Comparison of ENCODE assay signal across 9 cellular contexts in the genomic region with DNA sequence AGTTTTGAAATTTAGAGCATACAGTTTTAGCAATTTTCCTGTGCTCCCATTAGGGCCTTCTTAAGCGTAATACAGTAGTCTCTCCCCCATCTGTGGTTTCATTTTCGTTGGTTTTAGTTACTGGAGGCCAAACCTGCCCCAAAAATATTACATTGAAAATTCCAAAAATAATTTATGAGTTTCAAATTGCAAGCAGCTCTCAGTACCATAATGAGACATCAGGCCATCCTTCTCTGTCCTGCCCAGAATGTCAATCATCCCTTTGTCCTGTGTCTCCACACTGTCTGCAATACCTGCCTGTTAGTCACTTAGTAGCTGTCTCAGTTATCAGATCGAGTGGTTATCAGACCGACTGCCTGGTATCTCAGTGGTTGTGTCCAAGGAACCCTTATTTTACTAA. TPM values are rescaled to one million over a fixed set of nuclear protein-coding genes. Genes with fewer than 3 reads are reported as not detected.
DNase-seq lines count a peak whose midpoint lies in the region; ATAC-seq and TF ChIP-seq lines count a peak whose summit lies in the region.
"Had no signal": no experiment of that assay in that cellular context is flagged by ENCODE, and none has a peak within 500 bp of the region (broad histone marks: within the 10 kb centered on the region; RNA-seq: fewer than 3 reads in every experiment).

No MANE protein-coding gene starts in this region.

- H3K36me3 ChIP-seq in trophoblast cell (ENCODE audit: control insufficient read depth in 1 of 2, insufficient read depth in 2 of 2, low read length in 2 of 2) (peaks cover 2 to 4% of the 10 kb centered on the region in 2 experiments), PC-9 (ENCODE audit: low read depth) (peaks cover 40% of the 10 kb centered on the region)
- H3K36me3 ChIP-seq in CD8-positive, alpha-beta T cell (ENCODE audit: insufficient read depth, low read length): peaks cover 25% of the 10 kb centered on the region

- DNase-seq in trophoblast cell: peak; percentile 48 to 81
- no peak for DNase-seq in caudate nucleus (lab: John Stamatoyannopoulos, UW)
- no peak for DNase-seq in PC-9
- DNase-seq in CD8-positive, alpha-beta T cell: no peak
- DNase-seq: NCI-H82 had no signal

- no peak overlapping the region for H3K23ac ChIP-seq in trophoblast cell (ENCODE audit: low read length)

- no peaks in the 10 kb centered on the region for H3K79me1 ChIP-seq in trophoblast cell (ENCODE audit: low read length)

- no peaks in the 10 kb centered on the region; the same call in 1 of the 2 replicates for H3F3A ChIP-seq in PC-9 (ENCODE audit: insufficient read depth, low read depth)

- no peak overlapping the region for H3K27ac ChIP-seq in trophoblast cell (ENCODE audit: low read depth, low read length)
- no peak overlapping the region for H3K27ac ChIP-seq in caudate nucleus (ENCODE audit: low read depth, low read length)
- no peak overlapping the region for H3K27ac ChIP-seq in PC-9
- no peak overlapping the region for H3K27ac ChIP-seq in CD8-positive, alpha-beta T cell (ENCODE audit: low read depth, low read length)

- no peak overlapping the region for H2AK5ac ChIP-seq in trophoblast cell (ENCODE audit: low read length)

- H3K79me2 ChIP-seq in trophoblast cell (ENCODE audit: control insufficient read depth, insufficient read depth, low read length, poor library complexity) (no peaks in the 10 kb centered on the region), PC-9 (ENCODE audit: low read depth) (no peaks in the 10 kb centered on the region)

- H2BK12ac ChIP-seq in trophoblast cell (ENCODE audit: low read length): no peak overlapping the region

- POLR2A ChIA-PET in PC-9 (lab: Charles Lee; ENCODE audit: unreplicated experiment): no interaction called here
- POLR2A ChIA-PET in CD8-positive, alpha-beta T cell (lab: Charles Lee): no interaction called here

- H3K4me1 ChIP-seq in trophoblast cell (ENCODE audit: control insufficient read depth in 1 of 2, insufficient read depth in 2 of 2, low read length in 2 of 2) (peaks cover 0 to 2% of the 10 kb centered on the region in 2 experiments), PC-9 (replicated peaks; ENCODE audit: insufficient read depth) (no peaks in the 10 kb centered on the region)
- no peaks in the 10 kb centered on the region for H3K4me1 ChIP-seq in CD8-positive, alpha-beta T cell (ENCODE audit: insufficient read depth, low read length)

- H3K18ac ChIP-seq in trophoblast cell (ENCODE audit: low read length): no peak overlapping the region

- peaks cover 93% of the 10 kb centered on the region for H3K36me3 Mint-ChIP-seq in CD8-positive, alpha-beta T cell

- no peak overlapping the region for H3K27ac Mint-ChIP-seq in CD8-positive, alpha-beta T cell
- H3K27ac Mint-ChIP-seq: progenitor cell of endocrine pancreas had no signal

- BruUV-seq in PC-9 (replicated peaks; lab: Mats Ljungman, UMichigan): no TSS peak

- no peaks in the 10 kb centered on the region for H3K27me3 Mint-ChIP-seq in CD8-positive, alpha-beta T cell (ENCODE audit: low read depth)

- CTCF ChIA-PET in PC-9 (lab: Charles Lee): no interaction called here
- CTCF ChIA-PET in CD8-positive, alpha-beta T cell (lab: Charles Lee): interaction anchor here (0.6 kb wide), 1 partner anchor 128 kb away, joined by 3 read pairs; no protein-coding TSS in a partner anchor

- H3K27me3 ChIP-seq in trophoblast cell (ENCODE audit: insufficient read depth, low read length) (no peaks in the 10 kb centered on the region), PC-9 (ENCODE audit: insufficient read depth, low read depth) (no peaks in the 10 kb centered on the region)
- H3K27me3 ChIP-seq in CD8-positive, alpha-beta T cell (ENCODE audit: insufficient read depth, low read length): no peaks in the 10 kb centered on the region

- H3K4me3 ChIP-seq in trophoblast cell (ENCODE audit: low read depth, low read length) (no peak overlapping the region), PC-9 (no peak overlapping the region)
- H3K4me3 ChIP-seq in CD8-positive, alpha-beta T cell (ENCODE audit: low read depth, low read length): no peak overlapping the region

- no peak overlapping the region for H3K4ac ChIP-seq in trophoblast cell (ENCODE audit: low read depth, low read length)

- H2BK120ac ChIP-seq in trophoblast cell (ENCODE audit: insufficient read depth, low read length, poor library complexity): no peak overlapping the region

- H2AFZ ChIP-seq in trophoblast cell (ENCODE audit: insufficient read depth, low read length, poor library complexity): no peak overlapping the region
- no peak overlapping the region for H2AFZ ChIP-seq in PC-9

- H4K91ac ChIP-seq in trophoblast cell (ENCODE audit: low read depth, low read length): no peak overlapping the region

- H3K4me1 Mint-ChIP-seq in CD8-positive, alpha-beta T cell (ENCODE audit: low read depth): no peaks in the 10 kb centered on the region

- H4K8ac ChIP-seq in trophoblast cell (ENCODE audit: low read depth, low read length): no peak overlapping the region

- no peak overlapping the region for H3K4me2 ChIP-seq in trophoblast cell (ENCODE audit: low read length)
- H3K4me2 ChIP-seq in PC-9: no peak overlapping the region

- intact Hi-C loops in PC-9 (cut with micrococcal nuclease; ENCODE audit: unreplicated experiment): no loop called here
- intact Hi-C loops in CD8-positive, alpha-beta T cell (cut with DNase I, micrococcal nuclease): no loop called here

- no peak overlapping the region for H3K9ac ChIP-seq in trophoblast cell (ENCODE audit: low read length)

- no peak overlapping the region for H2BK5ac ChIP-seq in trophoblast cell (ENCODE audit: low read depth, low read length, poor library complexity)

- H3K4me3 Mint-ChIP-seq in CD8-positive, alpha-beta T cell: no peak overlapping the region

- WGBS in trophoblast cell (ENCODE audit: extremely low coverage, insufficient coverage, insufficient read length): no CpG with 5 or more reads among the region's 4 CpGs

- no peak overlapping the region for H4K12ac ChIP-seq in trophoblast cell (ENCODE audit: low read depth, low read length)

- ATAC-seq in GM19023 (IDR thresholded peaks at IDR 0.05; ENCODE audit: unreplicated experiment) (peak; percentile 78), GM21717 (IDR thresholded peaks at IDR 0.05; ENCODE audit: unreplicated experiment) (peak; percentile 95), HG03175 (IDR thresholded peaks at IDR 0.05; ENCODE audit: unreplicated experiment) (peak; percentile 83)
- ATAC-seq in CD8-positive, alpha-beta T cell: no peak

- no peaks in the 10 kb centered on the region for H3K9me3 ChIP-seq in trophoblast cell (ENCODE audit: insufficient read depth, low read depth, low read length)
- peaks cover 14% of the 10 kb centered on the region for H3K9me3 ChIP-seq in PC-9 (ENCODE audit: insufficient read depth, low read depth)
- H3K9me3 ChIP-seq in CD8-positive, alpha-beta T cell (ENCODE audit: low read length): peaks cover 6% of the 10 kb centered on the region

- no peaks in the 10 kb centered on the region for H4K20me1 ChIP-seq in PC-9 (ENCODE audit: insufficient read depth)

- peaks cover 23% of the 10 kb centered on the region for H3K9me3 Mint-ChIP-seq in CD8-positive, alpha-beta T cell

- no peak for TF ChIP-seq CTCF in PC-9 (conservative IDR thresholded peaks at IDR 0.05)
- TF ChIP-seq CTCF in CD8-positive, alpha-beta T cell (IDR thresholded peaks at IDR 0.05): no peak

- no peak overlapping the region for H3K14ac ChIP-seq in trophoblast cell (ENCODE audit: low read length)

- H3K9me2 ChIP-seq in PC-9 (ENCODE audit: insufficient read depth): no peaks in the 10 kb centered on the region

RNA-seq across cellular contexts. Expression of a gene that starts 45.4 kb away (rescaled TPM):
- 26.4 TPM in 2 replicates for polyA plus RNA-seq in trophoblast cell (2013)
- 63.1 and 76.7 TPM in 2 replicates for total RNA-seq in PC-9 (2021)
- 10 to 100 TPM; 34.0 to 34.7 TPM for total RNA-seq in CD8-positive, alpha-beta T cell

RNA-seq across cellular contexts. Expression of a gene that starts 54.7 kb away (rescaled TPM):
- polyA plus RNA-seq in trophoblast cell (2013): 0.12 and 0.24 TPM in 2 replicates
- total RNA-seq in PC-9 (2021): 0.30 and 1.2 TPM in 2 replicates
- total RNA-seq in CD8-positive, alpha-beta T cell: under 1 TPM; 0.33 to 0.92 TPM

Comparison
In these comparisons a context has a peak if more than half of its experiments do, and no peak if none do; other contexts are left out.
1. DNase-seq: peak in trophoblast cell (2 of 2); none in caudate nucleus (0 of 61), PC-9 (0 of 2) and CD8-positive, alpha-beta T cell (0 of 7).